ENCODE assay signal across 1 cellular context in the genomic region with DNA sequence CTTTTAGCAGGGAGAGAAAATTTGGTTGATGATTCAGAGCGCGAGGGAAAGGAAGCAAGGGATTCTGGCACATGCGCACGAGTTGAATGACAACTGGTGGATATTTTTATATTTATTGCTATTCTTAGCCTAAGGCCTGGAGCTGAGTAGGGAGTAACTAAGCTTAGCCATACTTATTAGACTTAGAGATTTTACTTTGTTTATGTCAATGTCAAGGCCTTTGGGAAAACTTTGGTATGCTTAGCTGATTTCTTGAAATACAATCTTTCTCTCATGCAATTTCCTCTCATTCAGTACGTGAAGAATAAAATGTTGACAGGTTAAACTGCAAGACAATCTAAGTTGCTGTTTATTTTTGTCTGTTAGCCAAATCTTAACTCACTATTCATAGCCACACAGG.
TF ChIP-seq lines count a peak whose summit lies in the region.

No MANE protein-coding gene starts in this region.

TF ChIP-seq in GM23338, 12 proteins besides CTCF, POLR2A, EP300 and RAD21 (continued from another document):
- TF ChIP-seq EZH2 (IDR thresholded peaks at IDR 0.05; ENCODE audit: low read depth, unreplicated experiment), result no peak
- no peak for TF ChIP-seq ZNF114 (CRISPR knock-in tag; IDR thresholded peaks at IDR 0.05)
- TF ChIP-seq, protein P1, sequence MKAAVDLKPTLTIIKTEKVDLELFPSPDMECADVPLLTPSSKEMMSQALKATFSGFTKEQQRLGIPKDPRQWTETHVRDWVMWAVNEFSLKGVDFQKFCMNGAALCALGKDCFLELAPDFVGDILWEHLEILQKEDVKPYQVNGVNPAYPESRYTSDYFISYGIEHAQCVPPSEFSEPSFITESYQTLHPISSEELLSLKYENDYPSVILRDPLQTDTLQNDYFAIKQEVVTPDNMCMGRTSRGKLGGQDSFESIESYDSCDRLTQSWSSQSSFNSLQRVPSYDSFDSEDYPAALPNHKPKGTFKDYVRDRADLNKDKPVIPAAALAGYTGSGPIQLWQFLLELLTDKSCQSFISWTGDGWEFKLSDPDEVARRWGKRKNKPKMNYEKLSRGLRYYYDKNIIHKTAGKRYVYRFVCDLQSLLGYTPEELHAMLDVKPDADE (IDR thresholded peaks at IDR 0.05), result no peak
- no peak for TF ChIP-seq EZH2phosphoT487 (IDR thresholded peaks at IDR 0.05; ENCODE audit: unreplicated experiment)
- no peak for TF ChIP-seq ZNF331 (CRISPR knock-in tag; IDR thresholded peaks at IDR 0.05; ENCODE audit: low read depth)
- TF ChIP-seq STAT1 (IDR thresholded peaks at IDR 0.05; ENCODE audit: unreplicated experiment), result no peak
- TF ChIP-seq, protein P2, sequence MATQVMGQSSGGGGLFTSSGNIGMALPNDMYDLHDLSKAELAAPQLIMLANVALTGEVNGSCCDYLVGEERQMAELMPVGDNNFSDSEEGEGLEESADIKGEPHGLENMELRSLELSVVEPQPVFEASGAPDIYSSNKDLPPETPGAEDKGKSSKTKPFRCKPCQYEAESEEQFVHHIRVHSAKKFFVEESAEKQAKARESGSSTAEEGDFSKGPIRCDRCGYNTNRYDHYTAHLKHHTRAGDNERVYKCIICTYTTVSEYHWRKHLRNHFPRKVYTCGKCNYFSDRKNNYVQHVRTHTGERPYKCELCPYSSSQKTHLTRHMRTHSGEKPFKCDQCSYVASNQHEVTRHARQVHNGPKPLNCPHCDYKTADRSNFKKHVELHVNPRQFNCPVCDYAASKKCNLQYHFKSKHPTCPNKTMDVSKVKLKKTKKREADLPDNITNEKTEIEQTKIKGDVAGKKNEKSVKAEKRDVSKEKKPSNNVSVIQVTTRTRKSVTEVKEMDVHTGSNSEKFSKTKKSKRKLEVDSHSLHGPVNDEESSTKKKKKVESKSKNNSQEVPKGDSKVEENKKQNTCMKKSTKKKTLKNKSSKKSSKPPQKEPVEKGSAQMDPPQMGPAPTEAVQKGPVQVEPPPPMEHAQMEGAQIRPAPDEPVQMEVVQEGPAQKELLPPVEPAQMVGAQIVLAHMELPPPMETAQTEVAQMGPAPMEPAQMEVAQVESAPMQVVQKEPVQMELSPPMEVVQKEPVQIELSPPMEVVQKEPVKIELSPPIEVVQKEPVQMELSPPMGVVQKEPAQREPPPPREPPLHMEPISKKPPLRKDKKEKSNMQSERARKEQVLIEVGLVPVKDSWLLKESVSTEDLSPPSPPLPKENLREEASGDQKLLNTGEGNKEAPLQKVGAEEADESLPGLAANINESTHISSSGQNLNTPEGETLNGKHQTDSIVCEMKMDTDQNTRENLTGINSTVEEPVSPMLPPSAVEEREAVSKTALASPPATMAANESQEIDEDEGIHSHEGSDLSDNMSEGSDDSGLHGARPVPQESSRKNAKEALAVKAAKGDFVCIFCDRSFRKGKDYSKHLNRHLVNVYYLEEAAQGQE (IDR thresholded peaks at IDR 0.05; ENCODE audit: unreplicated experiment), result no peak
- TF ChIP-seq JUNB (IDR thresholded peaks at IDR 0.05; ENCODE audit: unreplicated experiment), result no peak
- no peak for TF ChIP-seq NANOG (IDR thresholded peaks at IDR 0.05; ENCODE audit: borderline replicate concordance)
- TF ChIP-seq POLR2AphosphoS5 (IDR thresholded peaks at IDR 0.05; ENCODE audit: low read depth), result no peak
- TF ChIP-seq CREB1 (CRISPR knock-in tag; IDR thresholded peaks at IDR 0.05; ENCODE audit: low read depth), result no peak
TF ChIP-seq in GM23338: peak in this region for 0.
